1 cellular context compared by ENCODE assay signal in the genomic region with DNA sequence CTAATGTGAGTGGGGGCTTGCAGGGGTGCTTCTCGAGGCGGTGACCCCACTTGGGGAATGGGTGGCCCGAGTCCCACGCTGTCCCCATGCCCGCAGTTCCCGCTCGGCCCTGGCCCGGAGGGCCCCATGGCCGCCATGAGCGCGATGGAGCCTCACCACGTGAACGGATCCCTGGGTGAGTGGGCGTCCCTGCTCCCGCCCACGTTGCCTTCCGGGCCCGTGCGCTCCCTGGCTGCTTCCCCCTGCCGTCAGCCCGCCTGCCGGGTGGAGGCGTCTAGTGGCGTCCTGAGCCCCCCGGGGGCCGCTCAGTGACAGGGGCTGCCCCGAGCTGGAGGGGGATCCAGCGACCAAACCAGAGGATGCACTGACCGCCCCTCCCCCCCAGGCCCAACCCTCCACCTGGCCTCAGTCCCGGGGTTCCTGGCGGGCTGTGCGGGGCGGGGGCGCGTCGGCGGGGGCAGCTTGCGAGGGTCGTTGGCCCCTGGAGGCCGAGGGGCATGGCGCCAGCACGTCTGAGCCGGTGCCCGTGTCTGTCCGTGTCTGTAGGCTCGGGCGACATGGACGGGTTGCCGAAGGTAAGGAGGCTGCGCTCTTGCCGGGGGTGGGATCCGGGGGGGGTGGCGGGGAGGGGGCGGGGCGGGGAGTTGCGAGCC.
TF ChIP-seq lines count a peak whose summit lies in the region.

No MANE protein-coding gene starts in this region.

TF ChIP-seq in K562, 482 proteins besides CTCF, POLR2A, EP300 and RAD21 (continued from another document and continues in another):
- TF ChIP-seq, protein P1, sequence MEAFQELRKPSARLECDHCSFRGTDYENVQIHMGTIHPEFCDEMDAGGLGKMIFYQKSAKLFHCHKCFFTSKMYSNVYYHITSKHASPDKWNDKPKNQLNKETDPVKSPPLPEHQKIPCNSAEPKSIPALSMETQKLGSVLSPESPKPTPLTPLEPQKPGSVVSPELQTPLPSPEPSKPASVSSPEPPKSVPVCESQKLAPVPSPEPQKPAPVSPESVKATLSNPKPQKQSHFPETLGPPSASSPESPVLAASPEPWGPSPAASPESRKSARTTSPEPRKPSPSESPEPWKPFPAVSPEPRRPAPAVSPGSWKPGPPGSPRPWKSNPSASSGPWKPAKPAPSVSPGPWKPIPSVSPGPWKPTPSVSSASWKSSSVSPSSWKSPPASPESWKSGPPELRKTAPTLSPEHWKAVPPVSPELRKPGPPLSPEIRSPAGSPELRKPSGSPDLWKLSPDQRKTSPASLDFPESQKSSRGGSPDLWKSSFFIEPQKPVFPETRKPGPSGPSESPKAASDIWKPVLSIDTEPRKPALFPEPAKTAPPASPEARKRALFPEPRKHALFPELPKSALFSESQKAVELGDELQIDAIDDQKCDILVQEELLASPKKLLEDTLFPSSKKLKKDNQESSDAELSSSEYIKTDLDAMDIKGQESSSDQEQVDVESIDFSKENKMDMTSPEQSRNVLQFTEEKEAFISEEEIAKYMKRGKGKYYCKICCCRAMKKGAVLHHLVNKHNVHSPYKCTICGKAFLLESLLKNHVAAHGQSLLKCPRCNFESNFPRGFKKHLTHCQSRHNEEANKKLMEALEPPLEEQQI (IDR thresholded peaks at IDR 0.05), result no peak
- TF ChIP-seq ZNF589 (CRISPR knock-in tag; IDR thresholded peaks at IDR 0.05; ENCODE audit: low read depth) (no peak), BRF1 (IDR thresholded peaks at IDR 0.05; ENCODE audit: borderline replicate concordance, extremely low read depth, insufficient read length) (no peak), SRF (CRISPR knock-in tag; IDR thresholded peaks at IDR 0.05) (no peak), ASH1L (IDR thresholded peaks at IDR 0.05; ENCODE audit: borderline replicate concordance, low read depth, partially characterized antibody) (no peak), POLR2B (IDR thresholded peaks at IDR 0.05; ENCODE audit: low read depth, partially characterized antibody) (peak; percentile 23), MTA2 (IDR thresholded peaks at IDR 0.05; ENCODE audit: low read depth) (no peak), BMI1 (IDR thresholded peaks at IDR 0.05; ENCODE audit: low read length) (no peak), FOXJ3 (CRISPR knock-in tag; IDR thresholded peaks at IDR 0.05) (no peak), NCOR1 (IDR thresholded peaks at IDR 0.05) (peak; percentile 40; the same call in 1 of the 2 replicates), SMC3 (conservative IDR thresholded peaks at IDR 0.05; ENCODE audit: insufficient read depth, low read depth, low read length) (no peak), ZNF444 (CRISPR knock-in tag; IDR thresholded peaks at IDR 0.05) (no peak), ZNF280A (IDR thresholded peaks at IDR 0.05; ENCODE audit: low read depth, partially characterized antibody) (no peak), PYGO2 (tag; IDR thresholded peaks at IDR 0.05) (no peak), ZNF384 (IDR thresholded peaks at IDR 0.05; ENCODE audit: low read depth, low read length) (no peak), HDAC2 (IDR thresholded peaks at IDR 0.05) (no peak), MTA3 (IDR thresholded peaks at IDR 0.05; ENCODE audit: borderline replicate concordance) (peak; percentile 63; the same call in 1 of the 2 replicates), ZNF76 (CRISPR knock-in tag; IDR thresholded peaks at IDR 0.05; ENCODE audit: borderline replicate concordance) (no peak), PPARD (CRISPR knock-in tag; IDR thresholded peaks at IDR 0.05) (no peak), NCOA4 (IDR thresholded peaks at IDR 0.05; ENCODE audit: partially characterized antibody) (no peak), KAT7 (CRISPR knock-in tag; IDR thresholded peaks at IDR 0.05; ENCODE audit: borderline replicate concordance) (0 out of 2 replicates have a peak, but pooled peaks have one; percentile 39), ZNF780A (CRISPR knock-in tag; IDR thresholded peaks at IDR 0.05) (no peak), SRSF1 (IDR thresholded peaks at IDR 0.05; ENCODE audit: low read depth, low read length) (no peak), ZNF282 (CRISPR knock-in tag; IDR thresholded peaks at IDR 0.05) (no peak), RFX1 (IDR thresholded peaks at IDR 0.05) (no peak), IRF2 (CRISPR knock-in tag; IDR thresholded peaks at IDR 0.05) (no peak), ZSCAN29 (IDR thresholded peaks at IDR 0.05) (no peak), E2F5 (CRISPR knock-in tag; IDR thresholded peaks at IDR 0.05) (no peak)
- TF ChIP-seq, protein P2, sequence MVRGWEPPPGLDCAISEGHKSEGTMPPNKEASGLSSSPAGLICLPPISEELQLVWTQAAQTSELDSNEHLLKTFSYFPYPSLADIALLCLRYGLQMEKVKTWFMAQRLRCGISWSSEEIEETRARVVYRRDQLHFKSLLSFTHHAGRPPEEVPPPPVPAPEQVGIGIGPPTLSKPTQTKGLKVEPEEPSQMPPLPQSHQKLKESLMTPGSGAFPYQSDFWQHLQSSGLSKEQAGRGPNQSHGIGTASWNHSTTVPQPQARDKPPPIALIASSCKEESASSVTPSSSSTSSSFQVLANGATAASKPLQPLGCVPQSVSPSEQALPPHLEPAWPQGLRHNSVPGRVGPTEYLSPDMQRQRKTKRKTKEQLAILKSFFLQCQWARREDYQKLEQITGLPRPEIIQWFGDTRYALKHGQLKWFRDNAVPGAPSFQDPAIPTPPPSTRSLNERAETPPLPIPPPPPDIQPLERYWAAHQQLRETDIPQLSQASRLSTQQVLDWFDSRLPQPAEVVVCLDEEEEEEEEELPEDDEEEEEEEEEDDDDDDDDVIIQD (CRISPR knock-in tag; IDR thresholded peaks at IDR 0.05), result no peak
- TF ChIP-seq, protein P3, sequence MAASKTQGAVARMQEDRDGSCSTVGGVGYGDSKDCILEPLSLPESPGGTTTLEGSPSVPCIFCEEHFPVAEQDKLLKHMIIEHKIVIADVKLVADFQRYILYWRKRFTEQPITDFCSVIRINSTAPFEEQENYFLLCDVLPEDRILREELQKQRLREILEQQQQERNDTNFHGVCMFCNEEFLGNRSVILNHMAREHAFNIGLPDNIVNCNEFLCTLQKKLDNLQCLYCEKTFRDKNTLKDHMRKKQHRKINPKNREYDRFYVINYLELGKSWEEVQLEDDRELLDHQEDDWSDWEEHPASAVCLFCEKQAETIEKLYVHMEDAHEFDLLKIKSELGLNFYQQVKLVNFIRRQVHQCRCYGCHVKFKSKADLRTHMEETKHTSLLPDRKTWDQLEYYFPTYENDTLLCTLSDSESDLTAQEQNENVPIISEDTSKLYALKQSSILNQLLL (CRISPR knock-in tag; IDR thresholded peaks at IDR 0.05; ENCODE audit: borderline replicate concordance), result no peak
- TF ChIP-seq, protein P4, sequence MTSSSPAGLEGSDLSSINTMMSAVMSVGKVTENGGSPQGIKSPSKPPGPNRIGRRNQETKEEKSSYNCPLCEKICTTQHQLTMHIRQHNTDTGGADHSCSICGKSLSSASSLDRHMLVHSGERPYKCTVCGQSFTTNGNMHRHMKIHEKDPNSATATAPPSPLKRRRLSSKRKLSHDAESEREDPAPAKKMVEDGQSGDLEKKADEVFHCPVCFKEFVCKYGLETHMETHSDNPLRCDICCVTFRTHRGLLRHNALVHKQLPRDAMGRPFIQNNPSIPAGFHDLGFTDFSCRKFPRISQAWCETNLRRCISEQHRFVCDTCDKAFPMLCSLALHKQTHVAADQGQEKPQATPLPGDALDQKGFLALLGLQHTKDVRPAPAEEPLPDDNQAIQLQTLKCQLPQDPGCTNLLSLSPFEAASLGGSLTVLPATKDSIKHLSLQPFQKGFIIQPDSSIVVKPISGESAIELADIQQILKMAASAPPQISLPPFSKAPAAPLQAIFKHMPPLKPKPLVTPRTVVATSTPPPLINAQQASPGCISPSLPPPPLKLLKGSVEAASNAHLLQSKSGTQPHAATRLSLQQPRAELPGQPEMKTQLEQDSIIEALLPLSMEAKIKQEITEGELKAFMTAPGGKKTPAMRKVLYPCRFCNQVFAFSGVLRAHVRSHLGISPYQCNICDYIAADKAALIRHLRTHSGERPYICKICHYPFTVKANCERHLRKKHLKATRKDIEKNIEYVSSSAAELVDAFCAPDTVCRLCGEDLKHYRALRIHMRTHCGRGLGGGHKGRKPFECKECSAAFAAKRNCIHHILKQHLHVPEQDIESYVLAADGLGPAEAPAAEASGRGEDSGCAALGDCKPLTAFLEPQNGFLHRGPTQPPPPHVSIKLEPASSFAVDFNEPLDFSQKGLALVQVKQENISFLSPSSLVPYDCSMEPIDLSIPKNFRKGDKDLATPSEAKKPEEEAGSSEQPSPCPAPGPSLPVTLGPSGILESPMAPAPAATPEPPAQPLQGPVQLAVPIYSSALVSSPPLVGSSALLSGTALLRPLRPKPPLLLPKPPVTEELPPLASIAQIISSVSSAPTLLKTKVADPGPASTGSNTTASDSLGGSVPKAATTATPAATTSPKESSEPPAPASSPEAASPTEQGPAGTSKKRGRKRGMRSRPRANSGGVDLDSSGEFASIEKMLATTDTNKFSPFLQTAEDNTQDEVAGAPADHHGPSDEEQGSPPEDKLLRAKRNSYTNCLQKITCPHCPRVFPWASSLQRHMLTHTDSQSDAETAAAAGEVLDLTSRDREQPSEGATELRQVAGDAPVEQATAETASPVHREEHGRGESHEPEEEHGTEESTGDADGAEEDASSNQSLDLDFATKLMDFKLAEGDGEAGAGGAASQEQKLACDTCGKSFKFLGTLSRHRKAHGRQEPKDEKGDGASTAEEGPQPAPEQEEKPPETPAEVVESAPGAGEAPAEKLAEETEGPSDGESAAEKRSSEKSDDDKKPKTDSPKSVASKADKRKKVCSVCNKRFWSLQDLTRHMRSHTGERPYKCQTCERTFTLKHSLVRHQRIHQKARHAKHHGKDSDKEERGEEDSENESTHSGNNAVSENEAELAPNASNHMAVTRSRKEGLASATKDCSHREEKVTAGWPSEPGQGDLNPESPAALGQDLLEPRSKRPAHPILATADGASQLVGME (CRISPR knock-in tag; IDR thresholded peaks at IDR 0.05), result no peak
- TF ChIP-seq, protein P5, sequence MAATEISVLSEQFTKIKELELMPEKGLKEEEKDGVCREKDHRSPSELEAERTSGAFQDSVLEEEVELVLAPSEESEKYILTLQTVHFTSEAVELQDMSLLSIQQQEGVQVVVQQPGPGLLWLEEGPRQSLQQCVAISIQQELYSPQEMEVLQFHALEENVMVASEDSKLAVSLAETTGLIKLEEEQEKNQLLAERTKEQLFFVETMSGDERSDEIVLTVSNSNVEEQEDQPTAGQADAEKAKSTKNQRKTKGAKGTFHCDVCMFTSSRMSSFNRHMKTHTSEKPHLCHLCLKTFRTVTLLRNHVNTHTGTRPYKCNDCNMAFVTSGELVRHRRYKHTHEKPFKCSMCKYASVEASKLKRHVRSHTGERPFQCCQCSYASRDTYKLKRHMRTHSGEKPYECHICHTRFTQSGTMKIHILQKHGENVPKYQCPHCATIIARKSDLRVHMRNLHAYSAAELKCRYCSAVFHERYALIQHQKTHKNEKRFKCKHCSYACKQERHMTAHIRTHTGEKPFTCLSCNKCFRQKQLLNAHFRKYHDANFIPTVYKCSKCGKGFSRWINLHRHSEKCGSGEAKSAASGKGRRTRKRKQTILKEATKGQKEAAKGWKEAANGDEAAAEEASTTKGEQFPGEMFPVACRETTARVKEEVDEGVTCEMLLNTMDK (IDR thresholded peaks at IDR 0.05; ENCODE audit: borderline replicate concordance, insufficient read depth, low read depth, low read length, poor library complexity, severe bottlenecking), result peak; percentile 28
